ENCODE assay signal across 19 cellular contexts in the genomic region with DNA sequence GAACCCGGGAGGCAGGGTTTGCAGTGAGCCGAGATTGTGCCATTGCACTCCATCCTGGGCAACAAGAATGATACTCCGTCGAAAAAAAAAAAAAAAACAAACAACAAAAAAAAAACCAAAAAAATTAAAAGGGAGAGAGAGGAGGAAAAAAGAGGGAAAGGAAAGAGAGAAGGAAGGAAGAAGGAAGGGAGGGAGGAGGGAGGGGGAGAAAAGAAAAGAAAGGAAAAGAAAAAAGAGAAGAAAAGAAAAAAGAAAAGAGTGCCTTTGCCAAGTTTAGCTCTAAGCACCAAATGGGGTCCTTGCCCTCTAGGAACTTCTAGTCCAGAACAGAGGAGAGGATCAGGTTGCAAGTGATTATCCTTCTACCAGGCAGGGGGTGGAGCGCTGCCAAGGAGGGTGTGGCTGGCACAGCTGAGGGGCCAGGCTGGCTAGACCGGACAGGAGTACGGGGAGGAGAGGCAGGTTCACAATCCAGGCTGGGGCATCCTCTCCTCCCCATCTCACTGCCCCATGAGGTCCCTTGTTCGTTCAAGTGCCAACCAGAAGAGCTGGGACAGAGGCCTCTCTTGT. TPM values are rescaled to one million over a fixed set of nuclear protein-coding genes. Genes with fewer than 3 reads are reported as not detected.
"Had no signal": no experiment of that assay in that cellular context is flagged by ENCODE, and none has a peak within 500 bp of the region (broad histone marks: within the 10 kb centered on the region; RNA-seq: fewer than 3 reads in every experiment).

No MANE protein-coding gene starts in this region.

- DNase-seq: activated CD4-positive, alpha-beta T cell treated with anti-CD3 and anti-CD28 coated beads for 1 hour; activated naive CD4-positive, alpha-beta T cell; dorsolateral prefrontal cortex; foreskin fibroblast; glutamatergic neuron; hypothalamus; islet precursor cell; midbrain; stimulated activated naive CD8-positive, alpha-beta T cell treated with anti-CD3 and anti-CD28 coated beads, Interleukin-15, Interleukin-2, amounts not matched to agents 100 U/mL and 50 U/mL, for 24 hours; substantia nigra had no signal

- H3K27ac ChIP-seq: body of pancreas, dorsolateral prefrontal cortex, epithelial cell of prostate, prostate gland, right atrium auricular region, tibial nerve, vagina had no signal

- H3K4me3 ChIP-seq: body of pancreas, dorsolateral prefrontal cortex, prostate gland, right atrium auricular region, tibial nerve, vagina had no signal

- H3K27me3 ChIP-seq: body of pancreas, right atrium auricular region, tibial nerve, vagina had no signal

- H3K4me1 ChIP-seq: body of pancreas, prostate gland, right atrium auricular region had no signal

- H3K9me3 ChIP-seq: body of pancreas, prostate gland, right atrium auricular region, tibial nerve, vagina had no signal

- H3K36me3 ChIP-seq: prostate gland, right atrium auricular region, tibial nerve, vagina had no signal

- ATAC-seq: body of pancreas, left lobe of liver had no signal

RNA-seq across cellular contexts. Expression of gene GNAS-AS1, which starts 20.9 kb away (rescaled TPM):
- total RNA-seq: lung microvascular endothelial cell, myocyte, right atrium auricular region, vagina had no signal
